ENCODE assay signal across 2 cellular contexts in the genomic region with DNA sequence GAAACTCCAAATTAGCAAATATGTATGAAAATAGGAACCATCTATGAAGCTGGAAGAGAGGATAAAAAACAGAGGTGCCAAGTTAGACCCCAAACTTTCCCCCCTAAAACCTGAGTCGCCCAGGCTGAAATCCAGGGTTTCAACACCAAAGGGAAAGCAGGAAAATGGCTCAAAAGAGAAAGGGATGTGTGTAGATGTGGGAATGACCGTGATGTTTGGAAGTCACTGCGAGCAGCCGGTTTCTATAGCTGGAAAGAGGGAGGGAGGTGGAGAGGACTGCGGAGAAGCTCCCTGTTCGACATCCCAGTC.
TF ChIP-seq lines count a peak whose summit lies in the region.

No MANE protein-coding gene starts in this region.

TF ChIP-seq in SK-N-SH, 30 proteins besides CTCF, POLR2A, EP300 and RAD21 (continued from another document):
- TF ChIP-seq TAF1 (IDR thresholded peaks at IDR 0.05; ENCODE audit: borderline replicate concordance, low read depth, low read length) (no peak), NFIC (IDR thresholded peaks at IDR 0.05; ENCODE audit: borderline replicate concordance) (no peak), YY1 (IDR thresholded peaks at IDR 0.05; ENCODE audit: low read depth) (no peak)

TF ChIP-seq in SK-N-SH treated with all-trans-retinoic acid at 6 μM for 48 hours, 23 proteins besides CTCF, POLR2A, EP300 and RAD21 (continued from another document):
- TF ChIP-seq, protein P1, sequence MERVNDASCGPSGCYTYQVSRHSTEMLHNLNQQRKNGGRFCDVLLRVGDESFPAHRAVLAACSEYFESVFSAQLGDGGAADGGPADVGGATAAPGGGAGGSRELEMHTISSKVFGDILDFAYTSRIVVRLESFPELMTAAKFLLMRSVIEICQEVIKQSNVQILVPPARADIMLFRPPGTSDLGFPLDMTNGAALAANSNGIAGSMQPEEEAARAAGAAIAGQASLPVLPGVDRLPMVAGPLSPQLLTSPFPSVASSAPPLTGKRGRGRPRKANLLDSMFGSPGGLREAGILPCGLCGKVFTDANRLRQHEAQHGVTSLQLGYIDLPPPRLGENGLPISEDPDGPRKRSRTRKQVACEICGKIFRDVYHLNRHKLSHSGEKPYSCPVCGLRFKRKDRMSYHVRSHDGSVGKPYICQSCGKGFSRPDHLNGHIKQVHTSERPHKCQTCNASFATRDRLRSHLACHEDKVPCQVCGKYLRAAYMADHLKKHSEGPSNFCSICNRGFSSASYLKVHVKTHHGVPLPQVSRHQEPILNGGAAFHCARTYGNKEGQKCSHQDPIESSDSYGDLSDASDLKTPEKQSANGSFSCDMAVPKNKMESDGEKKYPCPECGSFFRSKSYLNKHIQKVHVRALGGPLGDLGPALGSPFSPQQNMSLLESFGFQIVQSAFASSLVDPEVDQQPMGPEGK (CRISPR knock-in tag; IDR thresholded peaks at IDR 0.05; ENCODE audit: borderline replicate concordance): no peak
- TF ChIP-seq, protein P2, sequence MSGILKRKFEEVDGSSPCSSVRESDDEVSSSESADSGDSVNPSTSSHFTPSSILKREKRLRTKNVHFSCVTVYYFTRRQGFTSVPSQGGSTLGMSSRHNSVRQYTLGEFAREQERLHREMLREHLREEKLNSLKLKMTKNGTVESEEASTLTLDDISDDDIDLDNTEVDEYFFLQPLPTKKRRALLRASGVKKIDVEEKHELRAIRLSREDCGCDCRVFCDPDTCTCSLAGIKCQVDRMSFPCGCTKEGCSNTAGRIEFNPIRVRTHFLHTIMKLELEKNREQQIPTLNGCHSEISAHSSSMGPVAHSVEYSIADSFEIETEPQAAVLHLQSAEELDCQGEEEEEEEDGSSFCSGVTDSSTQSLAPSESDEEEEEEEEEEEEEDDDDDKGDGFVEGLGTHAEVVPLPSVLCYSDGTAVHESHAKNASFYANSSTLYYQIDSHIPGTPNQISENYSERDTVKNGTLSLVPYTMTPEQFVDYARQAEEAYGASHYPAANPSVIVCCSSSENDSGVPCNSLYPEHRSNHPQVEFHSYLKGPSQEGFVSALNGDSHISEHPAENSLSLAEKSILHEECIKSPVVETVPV (CRISPR knock-in tag; IDR thresholded peaks at IDR 0.05): no peak
- TF ChIP-seq, protein P3, sequence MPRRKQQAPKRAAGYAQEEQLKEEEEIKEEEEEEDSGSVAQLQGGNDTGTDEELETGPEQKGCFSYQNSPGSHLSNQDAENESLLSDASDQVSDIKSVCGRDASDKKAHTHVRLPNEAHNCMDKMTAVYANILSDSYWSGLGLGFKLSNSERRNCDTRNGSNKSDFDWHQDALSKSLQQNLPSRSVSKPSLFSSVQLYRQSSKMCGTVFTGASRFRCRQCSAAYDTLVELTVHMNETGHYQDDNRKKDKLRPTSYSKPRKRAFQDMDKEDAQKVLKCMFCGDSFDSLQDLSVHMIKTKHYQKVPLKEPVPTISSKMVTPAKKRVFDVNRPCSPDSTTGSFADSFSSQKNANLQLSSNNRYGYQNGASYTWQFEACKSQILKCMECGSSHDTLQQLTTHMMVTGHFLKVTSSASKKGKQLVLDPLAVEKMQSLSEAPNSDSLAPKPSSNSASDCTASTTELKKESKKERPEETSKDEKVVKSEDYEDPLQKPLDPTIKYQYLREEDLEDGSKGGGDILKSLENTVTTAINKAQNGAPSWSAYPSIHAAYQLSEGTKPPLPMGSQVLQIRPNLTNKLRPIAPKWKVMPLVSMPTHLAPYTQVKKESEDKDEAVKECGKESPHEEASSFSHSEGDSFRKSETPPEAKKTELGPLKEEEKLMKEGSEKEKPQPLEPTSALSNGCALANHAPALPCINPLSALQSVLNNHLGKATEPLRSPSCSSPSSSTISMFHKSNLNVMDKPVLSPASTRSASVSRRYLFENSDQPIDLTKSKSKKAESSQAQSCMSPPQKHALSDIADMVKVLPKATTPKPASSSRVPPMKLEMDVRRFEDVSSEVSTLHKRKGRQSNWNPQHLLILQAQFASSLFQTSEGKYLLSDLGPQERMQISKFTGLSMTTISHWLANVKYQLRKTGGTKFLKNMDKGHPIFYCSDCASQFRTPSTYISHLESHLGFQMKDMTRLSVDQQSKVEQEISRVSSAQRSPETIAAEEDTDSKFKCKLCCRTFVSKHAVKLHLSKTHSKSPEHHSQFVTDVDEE (CRISPR knock-in tag; IDR thresholded peaks at IDR 0.05): no peak
- TF ChIP-seq, protein P4, sequence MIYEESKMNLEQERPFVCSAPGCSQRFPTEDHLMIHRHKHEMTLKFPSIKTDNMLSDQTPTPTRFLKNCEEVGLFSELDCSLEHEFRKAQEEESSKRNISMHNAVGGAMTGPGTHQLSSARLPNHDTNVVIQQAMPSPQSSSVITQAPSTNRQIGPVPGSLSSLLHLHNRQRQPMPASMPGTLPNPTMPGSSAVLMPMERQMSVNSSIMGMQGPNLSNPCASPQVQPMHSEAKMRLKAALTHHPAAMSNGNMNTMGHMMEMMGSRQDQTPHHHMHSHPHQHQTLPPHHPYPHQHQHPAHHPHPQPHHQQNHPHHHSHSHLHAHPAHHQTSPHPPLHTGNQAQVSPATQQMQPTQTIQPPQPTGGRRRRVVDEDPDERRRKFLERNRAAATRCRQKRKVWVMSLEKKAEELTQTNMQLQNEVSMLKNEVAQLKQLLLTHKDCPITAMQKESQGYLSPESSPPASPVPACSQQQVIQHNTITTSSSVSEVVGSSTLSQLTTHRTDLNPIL (CRISPR knock-in tag; IDR thresholded peaks at IDR 0.05; ENCODE audit: low read depth): no peak
- no peak for TF ChIP-seq PPARA (CRISPR knock-in tag; IDR thresholded peaks at IDR 0.05; ENCODE audit: borderline replicate concordance)
- TF ChIP-seq ZNF8 (CRISPR knock-in tag; IDR thresholded peaks at IDR 0.05): no peak
- TF ChIP-seq, protein P5, sequence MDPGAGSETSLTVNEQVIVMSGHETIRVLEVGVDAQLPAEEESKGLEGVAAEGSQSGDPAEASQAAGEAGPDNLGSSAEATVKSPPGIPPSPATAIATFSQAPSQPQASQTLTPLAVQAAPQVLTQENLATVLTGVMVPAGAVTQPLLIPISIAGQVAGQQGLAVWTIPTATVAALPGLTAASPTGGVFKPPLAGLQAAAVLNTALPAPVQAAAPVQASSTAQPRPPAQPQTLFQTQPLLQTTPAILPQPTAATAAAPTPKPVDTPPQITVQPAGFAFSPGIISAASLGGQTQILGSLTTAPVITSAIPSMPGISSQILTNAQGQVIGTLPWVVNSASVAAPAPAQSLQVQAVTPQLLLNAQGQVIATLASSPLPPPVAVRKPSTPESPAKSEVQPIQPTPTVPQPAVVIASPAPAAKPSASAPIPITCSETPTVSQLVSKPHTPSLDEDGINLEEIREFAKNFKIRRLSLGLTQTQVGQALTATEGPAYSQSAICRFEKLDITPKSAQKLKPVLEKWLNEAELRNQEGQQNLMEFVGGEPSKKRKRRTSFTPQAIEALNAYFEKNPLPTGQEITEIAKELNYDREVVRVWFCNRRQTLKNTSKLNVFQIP (CRISPR knock-in tag; IDR thresholded peaks at IDR 0.05; ENCODE audit: borderline replicate concordance, low read depth): no peak
- TF ChIP-seq ZNF70 (CRISPR knock-in tag; IDR thresholded peaks at IDR 0.05): no peak
- no peak for TF ChIP-seq BACH2 (CRISPR knock-in tag; IDR thresholded peaks at IDR 0.05; ENCODE audit: borderline replicate concordance)
- TF ChIP-seq RARB (CRISPR knock-in tag; IDR thresholded peaks at IDR 0.05): no peak
- TF ChIP-seq OSR1 (CRISPR knock-in tag; IDR thresholded peaks at IDR 0.05): no peak
- no peak for TF ChIP-seq ISL1 (CRISPR knock-in tag; IDR thresholded peaks at IDR 0.05)
- TF ChIP-seq SNAI2 (CRISPR knock-in tag; IDR thresholded peaks at IDR 0.05): no peak
